1 cellular context compared by ENCODE assay signal in the genomic region with DNA sequence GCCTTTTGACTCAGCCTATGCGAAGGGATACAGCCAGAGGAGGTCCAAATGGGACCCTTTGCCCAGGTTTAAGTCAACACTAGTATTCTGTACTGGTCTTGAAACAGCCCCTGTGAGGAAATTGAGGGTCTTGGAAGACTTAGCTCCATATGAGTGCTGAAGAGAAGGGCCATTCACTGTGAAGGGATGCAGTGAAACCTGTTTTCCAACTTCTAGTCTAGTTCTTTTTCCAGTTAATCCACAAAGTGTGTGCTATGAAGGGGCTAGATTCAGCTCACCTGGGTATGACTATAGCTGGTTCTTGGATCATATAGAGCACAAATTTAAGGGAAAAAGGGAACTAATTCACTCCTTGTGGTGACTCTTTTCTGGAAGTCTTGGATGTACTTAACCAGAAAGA.
TF ChIP-seq lines count a peak whose summit lies in the region.

No MANE protein-coding gene starts in this region.

TF ChIP-seq in A549, 52 proteins besides CTCF, POLR2A, EP300 and RAD21:
- TF ChIP-seq FOSL2 (IDR thresholded peaks at IDR 0.05) (no peak), FOSL2 (CRISPR knock-in tag; IDR thresholded peaks at IDR 0.05) (no peak), MAFK (IDR thresholded peaks at IDR 0.05; ENCODE audit: partially characterized antibody) (no peak)
